In genomic region chrX:149453911-149454820, GRCh38 we compare ENCODE assay signal across 22 cellular contexts. TPM values are rescaled to one million over a fixed set of nuclear protein-coding genes. Genes with fewer than 3 reads are reported as not detected.
DNase-seq lines count a peak whose midpoint lies in the region; TF ChIP-seq lines count a peak whose summit lies in the region.
"Had no signal": no experiment of that assay in that cellular context is flagged by ENCODE, and none has a peak within 500 bp of the region (broad histone marks: within the 10 kb centered on the region; RNA-seq: fewer than 3 reads in every experiment).

No MANE protein-coding gene starts in this region.

- H3K27me3 Mint-ChIP-seq in endothelial cell (ENCODE audit: unreplicated experiment) = no peaks in the 10 kb centered on the region
- H3K27me3 Mint-ChIP-seq: activated CD4-positive, alpha-beta T cell treated with anti-CD3 and anti-CD28 coated beads, Interleukin-2, amount 10 ng/mL, durations not matched to agents 24 days and 14 days; activated naive CD8-positive, alpha-beta T cell treated with anti-CD3 and anti-CD28 coated beads, Interleukin-2, amount 10 ng/mL, durations not matched to agents 7 days and 5 days; progenitor cell of endocrine pancreas had no signal

- no peaks in the 10 kb centered on the region for H3K4me1 Mint-ChIP-seq in endothelial cell (ENCODE audit: unreplicated experiment)
- H3K4me1 Mint-ChIP-seq: activated CD4-positive, alpha-beta T cell treated with anti-CD3 and anti-CD28 coated beads, Interleukin-2, amount 10 ng/mL, durations not matched to agents 24 days and 14 days; activated naive CD8-positive, alpha-beta T cell treated with anti-CD3 and anti-CD28 coated beads, Interleukin-2, amount 10 ng/mL, durations not matched to agents 7 days and 5 days; activated T-helper 17 cell treated with anti-CD3 and anti-CD28 coated beads, Interleukin-2, amount 50 U/mL, for 72 hours; endodermal cell; neural progenitor cell had no signal

- peak overlapping the region; percentile 54 for H3K27ac ChIP-seq in WERI-Rb-1
- H3K27ac ChIP-seq: heart left ventricle, neural progenitor cell, tibial artery had no signal

- no peaks in the 10 kb centered on the region for H3K9me3 Mint-ChIP-seq in endothelial cell (ENCODE audit: unreplicated experiment)
- H3K9me3 Mint-ChIP-seq: activated naive CD8-positive, alpha-beta T cell treated with anti-CD3 and anti-CD28 coated beads, Interleukin-2, amount 10 ng/mL, durations not matched to agents 7 days and 5 days; activated T-helper 17 cell treated with anti-CD3 and anti-CD28 coated beads, Interleukin-2, amount 50 U/mL, for 72 hours had no signal

- H3K36me3 ChIP-seq in WERI-Rb-1 = no peaks in the 10 kb centered on the region
- H3K36me3 ChIP-seq: heart left ventricle, neural progenitor cell, tibial artery had no signal

- no peak overlapping the region for H3K27ac Mint-ChIP-seq in endothelial cell (ENCODE audit: unreplicated experiment)
- H3K27ac Mint-ChIP-seq: activated CD4-positive, alpha-beta T cell treated with anti-CD3 and anti-CD28 coated beads, Interleukin-2, amount 10 ng/mL, durations not matched to agents 24 days and 14 days; activated naive CD8-positive, alpha-beta T cell treated with anti-CD3 and anti-CD28 coated beads, Interleukin-2, amount 10 ng/mL, durations not matched to agents 7 days and 5 days; activated T-helper 17 cell treated with anti-CD3 and anti-CD28 coated beads, Interleukin-2, amount 50 U/mL, for 72 hours; endodermal cell; neural progenitor cell; progenitor cell of endocrine pancreas had no signal

- no peaks in the 10 kb centered on the region for H3K27me3 ChIP-seq in WERI-Rb-1 (ENCODE audit: insufficient read depth, low read depth, severe bottlenecking)
- H3K27me3 ChIP-seq: neural progenitor cell, tibial artery had no signal

- DNase-seq in G401 (ENCODE audit: low spot score) = peak; percentile 84
- peak; percentile 81 for DNase-seq in NCI-H1694 (lab: John Stamatoyannopoulos, UW)
- no peak for DNase-seq in WERI-Rb-1
- DNase-seq in myocyte (ENCODE audit: low read depth) = peak; percentile 33
- no peak for DNase-seq in endothelial cell (ENCODE audit: low spot score)
- no peak for DNase-seq in activated naive CD4-positive, alpha-beta T cell treated with anti-CD3 and anti-CD28 coated beads, Interleukin-2, amount 50 U/mL, for 16 hours
- no peak for DNase-seq in T-helper 9 cell
- no peak for DNase-seq in NCI-H187 (lab: John Stamatoyannopoulos, UW)
- DNase-seq: activated CD4-positive, alpha-beta T cell treated with anti-CD3 and anti-CD28 coated beads, Interleukin-2, amount 10 ng/mL, durations not matched to agents 24 days and 14 days; activated naive CD8-positive, alpha-beta T cell treated with anti-CD3 and anti-CD28 coated beads, Interleukin-2, amount 10 ng/mL, durations not matched to agents 7 days and 5 days; DND-41; endodermal cell; heart left ventricle; mucosa of descending colon; NCI-H2081 treated with DMSO at 0.1 percent for 48 hours; stimulated activated CD4-positive, alpha-beta T cell treated with anti-CD3 and anti-CD28 coated beads, Interleukin-2, amount 100 ng/mL, for 24 hours; stimulated activated naive CD4-positive, alpha-beta T cell treated with Interleukin-2 at 50 U/mL for 16 hours; T-helper 1 cell; tibial artery had no signal

- H3K36me3 Mint-ChIP-seq in endothelial cell (ENCODE audit: low read depth, unreplicated experiment) = no peaks in the 10 kb centered on the region
- H3K36me3 Mint-ChIP-seq: activated naive CD8-positive, alpha-beta T cell treated with anti-CD3 and anti-CD28 coated beads, Interleukin-2, amount 10 ng/mL, durations not matched to agents 7 days and 5 days; neural progenitor cell had no signal

- H3K4me3 ChIP-seq in WERI-Rb-1 (ENCODE audit: low read depth, low read length) = no peak overlapping the region
- H3K4me3 ChIP-seq: heart left ventricle, mucosa of descending colon, neural progenitor cell, tibial artery had no signal

- peaks cover 2% of the 10 kb centered on the region for H3K9me3 ChIP-seq in WERI-Rb-1 (ENCODE audit: severe bottlenecking)
- H3K9me3 ChIP-seq: mucosa of descending colon had no signal

- TF ChIP-seq CTCF in WERI-Rb-1 (IDR thresholded peaks at IDR 0.05; ENCODE audit: low read depth, low read length) (no peak), endothelial cell (IDR thresholded peaks at IDR 0.05; ENCODE audit: unreplicated experiment) (no peak)

- H3K4me3 Mint-ChIP-seq in endothelial cell (ENCODE audit: unreplicated experiment) = no peak overlapping the region
- H3K4me3 Mint-ChIP-seq: activated CD4-positive, alpha-beta T cell treated with anti-CD3 and anti-CD28 coated beads, Interleukin-2, amount 10 ng/mL, durations not matched to agents 24 days and 14 days; activated naive CD8-positive, alpha-beta T cell treated with anti-CD3 and anti-CD28 coated beads, Interleukin-2, amount 10 ng/mL, durations not matched to agents 7 days and 5 days; activated T-helper 17 cell treated with anti-CD3 and anti-CD28 coated beads, Interleukin-2, amount 50 U/mL, for 72 hours; endodermal cell; neural progenitor cell had no signal

- in situ Hi-C loops in G401 (cut with HindIII; ENCODE audit: low sequenced_read_pairs) = no loop called here

RNA-seq across cellular contexts. Expression of gene IDS, which starts 50.9 kb away (rescaled TPM):
- total RNA-seq in G401 (2014; rRNA removed; shearing (Covaris generic)) = 10.8 and 12.1 TPM in 2 replicates
- 59.6 and 73.0 TPM in 2 replicates for total RNA-seq in myocyte
- 101 TPM for polyA plus RNA-seq in myocyte (2012)
- 99.2 TPM for total RNA-seq in endothelial cell (ENCODE audit: unreplicated experiment)

Comparison
In these comparisons a context has a peak if more than half of its experiments do, and no peak if none do; other contexts are left out.
1. DNase-seq: peak in G401 (single experiment), NCI-H1694 (single experiment) and myocyte (single experiment); none in WERI-Rb-1 (single experiment), endothelial cell (single experiment), activated naive CD4-positive, alpha-beta T cell treated with anti-CD3 and anti-CD28 coated beads, Interleukin-2, amount 50 U/mL, for 16 hours (single experiment), T-helper 9 cell (single experiment) and NCI-H187 (0 of 2).